16 cellular contexts compared by ENCODE assay signal in genomic region chr12:118065380-118065779, GRCh38. TPM values are rescaled to one million over a fixed set of nuclear protein-coding genes. Genes with fewer than 3 reads are reported as not detected.
DNase-seq lines count a peak whose midpoint lies in the region; ATAC-seq and TF ChIP-seq lines count a peak whose summit lies in the region.
"Had no signal": no experiment of that assay in that cellular context is flagged by ENCODE, and none has a peak within 500 bp of the region (broad histone marks: within the 10 kb centered on the region; RNA-seq: fewer than 3 reads in every experiment).

No MANE protein-coding gene starts in this region.

- H3K4me3 ChIP-seq in thoracic aorta: peak overlapping the region; percentile 40
- H3K4me3 ChIP-seq: mucosa of descending colon, ovary, PC-9 had no signal

- H3K27me3 Mint-ChIP-seq in activated T-cell treated with anti-CD3 and anti-CD28 coated beads, Interleukin-2, amount 50 U/mL, for 72 hours (ENCODE audit: low read depth): peaks cover 23% of the 10 kb centered on the region
- peaks cover 14% of the 10 kb centered on the region for H3K27me3 Mint-ChIP-seq in activated T-cell treated with anti-CD3 and anti-CD28 coated beads, Interleukin-2, amount 50 U/mL, for 4 hours (ENCODE audit: low read depth)
- H3K27me3 Mint-ChIP-seq in activated T-helper 17 cell treated with anti-CD3 and anti-CD28 coated beads, Interleukin-2, amount 50 U/mL, for 72 hours: no peaks in the 10 kb centered on the region

- peaks cover 37% of the 10 kb centered on the region for H3K4me1 Mint-ChIP-seq in activated T-cell treated with anti-CD3 and anti-CD28 coated beads, Interleukin-2, amount 50 U/mL, for 72 hours (ENCODE audit: low read depth)
- peaks cover 29% of the 10 kb centered on the region for H3K4me1 Mint-ChIP-seq in activated T-cell treated with anti-CD3 and anti-CD28 coated beads, Interleukin-2, amount 50 U/mL, for 4 hours (ENCODE audit: low read depth)
- H3K4me1 Mint-ChIP-seq in activated T-helper 17 cell treated with anti-CD3 and anti-CD28 coated beads, Interleukin-2, amount 50 U/mL, for 72 hours: peaks cover 13% of the 10 kb centered on the region

- H3K9me3 Mint-ChIP-seq in activated T-cell treated with anti-CD3 and anti-CD28 coated beads, Interleukin-2, amount 50 U/mL, for 72 hours: no peaks in the 10 kb centered on the region
- no peaks in the 10 kb centered on the region for H3K9me3 Mint-ChIP-seq in activated T-cell treated with anti-CD3 and anti-CD28 coated beads, Interleukin-2, amount 50 U/mL, for 4 hours
- no peaks in the 10 kb centered on the region for H3K9me3 Mint-ChIP-seq in activated T-helper 17 cell treated with anti-CD3 and anti-CD28 coated beads, Interleukin-2, amount 50 U/mL, for 72 hours
- H3K9me3 Mint-ChIP-seq: effector memory CD8-positive, alpha-beta T cell had no signal

- H3K4me1 ChIP-seq in thoracic aorta (ENCODE audit: control insufficient read depth in 1 of 2, low read depth in 2 of 2): peaks cover 17 to 25% of the 10 kb centered on the region in 2 donors

- H3K27ac ChIP-seq in thoracic aorta: peak overlapping the region in 1 of 2 donors; percentile 14
- H3K27ac ChIP-seq: ovary, PC-9 had no signal

- H3K4me3 Mint-ChIP-seq in activated T-cell treated with anti-CD3 and anti-CD28 coated beads, Interleukin-2, amount 50 U/mL, for 72 hours: peak overlapping the region; percentile 43 to 73
- no peak overlapping the region for H3K4me3 Mint-ChIP-seq in activated T-cell treated with anti-CD3 and anti-CD28 coated beads, Interleukin-2, amount 50 U/mL, for 4 hours
- H3K4me3 Mint-ChIP-seq in activated T-helper 17 cell treated with anti-CD3 and anti-CD28 coated beads, Interleukin-2, amount 50 U/mL, for 72 hours: peak overlapping the region; percentile 91

- no peak overlapping the region for H3K27ac Mint-ChIP-seq in activated T-cell treated with anti-CD3 and anti-CD28 coated beads, Interleukin-2, amount 50 U/mL, for 72 hours
- H3K27ac Mint-ChIP-seq in activated T-helper 17 cell treated with anti-CD3 and anti-CD28 coated beads, Interleukin-2, amount 50 U/mL, for 72 hours: no peak overlapping the region
- H3K27ac Mint-ChIP-seq: effector memory CD8-positive, alpha-beta T cell had no signal

- H3K36me3 Mint-ChIP-seq in activated T-cell treated with anti-CD3 and anti-CD28 coated beads, Interleukin-2, amount 50 U/mL, for 72 hours (ENCODE audit: insufficient read depth in 2 of 2): peaks cover 7 to 12% of the 10 kb centered on the region in 2 donors
- no peaks in the 10 kb centered on the region for H3K36me3 Mint-ChIP-seq in activated T-cell treated with anti-CD3 and anti-CD28 coated beads, Interleukin-2, amount 50 U/mL, for 4 hours (ENCODE audit: insufficient read depth)
- H3K36me3 Mint-ChIP-seq in activated T-helper 17 cell treated with anti-CD3 and anti-CD28 coated beads, Interleukin-2, amount 50 U/mL, for 72 hours (ENCODE audit: low read depth): peaks cover 21% of the 10 kb centered on the region

- no peak for ATAC-seq in activated T-cell treated with anti-CD3 and anti-CD28 coated beads, Interleukin-2, amount 50 U/mL, for 72 hours (replicated peaks in 1 of 2)
- no peak for ATAC-seq in activated T-cell treated with anti-CD3 and anti-CD28 coated beads, Interleukin-2, amount 50 U/mL, for 4 hours
- no peak for ATAC-seq in activated T-helper 17 cell treated with anti-CD3 and anti-CD28 coated beads, Interleukin-2, amount 50 U/mL, for 72 hours (replicated peaks)
- no peak for ATAC-seq in thoracic aorta (ENCODE audit: insufficient number of reproducible peaks, low FRiP score, low read depth)
- ATAC-seq: effector memory CD8-positive, alpha-beta T cell; mucosa of descending colon had no signal

- H3K27me3 ChIP-seq in thoracic aorta (replicated peaks; ENCODE audit: insufficient read depth): no peaks in the 10 kb centered on the region
- H3K27me3 ChIP-seq: ovary had no signal

- in situ Hi-C loops in KBM-7 (cut with MboI; ENCODE audit: low pct_unique_long_range_greater_than_20kb, low sequenced_read_pairs): no loop called here

- H3K9me3 ChIP-seq in thoracic aorta: no peaks in the 10 kb centered on the region
- H3K9me3 ChIP-seq: mucosa of descending colon, ovary had no signal

- TF ChIP-seq CTCF in thoracic aorta (IDR thresholded peaks at IDR 0.05): no peak

- no peak for DNase-seq in activated T-cell treated with anti-CD3 and anti-CD28 coated beads, Interleukin-2, amount 50 U/mL, for 72 hours
- no peak for DNase-seq in activated T-cell treated with anti-CD3 and anti-CD28 coated beads, Interleukin-2, amount 50 U/mL, for 4 hours
- DNase-seq in KBM-7 (peak; percentile 69), thoracic aorta (ENCODE audit: low spot score) (no peak), DMS 273 (lab: John Stamatoyannopoulos, UW; ENCODE audit: unreplicated experiment) (no peak), NCI-H345 (lab: John Stamatoyannopoulos, UW) (no peak)
- DNase-seq in stimulated activated naive CD4-positive, alpha-beta T cell treated with Interleukin-2 at 50 U/mL for 16 hours (lab: John Stamatoyannopoulos, UW): no peak
- DNase-seq: caudate nucleus; effector memory CD8-positive, alpha-beta T cell; mucosa of descending colon; NCI-H187 treated with DMSO at 0.1 percent for 48 hours; NCI-H510A treated with DMSO at 0.1 percent for 48 hours; ovary; PC-9; stimulated activated CD4-positive, alpha-beta T cell treated with anti-CD3 and anti-CD28 coated beads, Interleukin-2, amount 100 ng/mL, for 48 hours had no signal

- H3K36me3 ChIP-seq in thoracic aorta: no peaks in the 10 kb centered on the region
- H3K36me3 ChIP-seq: ovary had no signal

RNA-seq across cellular contexts. Expression of gene WSB2, which starts 4.4 kb away (rescaled TPM):
- 10 to 100 TPM; 41.6 to 69.7 TPM for total RNA-seq in activated T-cell treated with anti-CD3 and anti-CD28 coated beads, Interleukin-2, amount 50 U/mL, for 72 hours
- total RNA-seq in activated T-cell treated with anti-CD3 and anti-CD28 coated beads, Interleukin-2, amount 50 U/mL, for 4 hours: 10 to 100 TPM; 48.1 to 67.7 (median 52.0) TPM
- 10 to 100 TPM; 59.5 to 76.7 TPM for total RNA-seq in activated T-helper 17 cell treated with anti-CD3 and anti-CD28 coated beads, Interleukin-2, amount 50 U/mL, for 72 hours
- 10 to 100 TPM; 88.9 to 95.1 TPM for total RNA-seq in thoracic aorta

RNA-seq across cellular contexts. Expression of gene VSIG10, which starts 38.4 kb away (rescaled TPM):
- 1 to 10 TPM; 3.1 to 4.5 TPM for total RNA-seq in activated T-cell treated with anti-CD3 and anti-CD28 coated beads, Interleukin-2, amount 50 U/mL, for 72 hours
- total RNA-seq in activated T-cell treated with anti-CD3 and anti-CD28 coated beads, Interleukin-2, amount 50 U/mL, for 4 hours: 1 to 10 TPM; 3.6 to 4.3 (median 3.6) TPM
- 1 to 10 TPM; 5.9 to 9.6 TPM for total RNA-seq in activated T-helper 17 cell treated with anti-CD3 and anti-CD28 coated beads, Interleukin-2, amount 50 U/mL, for 72 hours
- total RNA-seq in thoracic aorta: 10 to 100 TPM; 13.0 to 21.9 TPM

RNA-seq across cellular contexts. Expression of gene RFC5, which starts 48.9 kb away (rescaled TPM):
- 10 to 100 TPM; 43.3 to 56.6 TPM for total RNA-seq in activated T-cell treated with anti-CD3 and anti-CD28 coated beads, Interleukin-2, amount 50 U/mL, for 72 hours
- total RNA-seq in activated T-cell treated with anti-CD3 and anti-CD28 coated beads, Interleukin-2, amount 50 U/mL, for 4 hours: 10 to 100 TPM; 51.5 to 64.2 (median 51.6) TPM
- total RNA-seq in activated T-helper 17 cell treated with anti-CD3 and anti-CD28 coated beads, Interleukin-2, amount 50 U/mL, for 72 hours: 10 to 100 TPM; 53.7 to 64.4 TPM
- 1 to 10 TPM; 5.4 to 6.9 TPM for total RNA-seq in thoracic aorta

Comparison
In these comparisons a context has a peak if more than half of its experiments do, and no peak if none do; other contexts are left out.
1. RNA of gene RFC5, which starts 48.9 kb away (total RNA-seq): 53.7 to 64.4 TPM in activated T-helper 17 cell treated with anti-CD3 and anti-CD28 coated beads, Interleukin-2, amount 50 U/mL, for 72 hours, 43.3 to 56.6 TPM in activated T-cell treated with anti-CD3 and anti-CD28 coated beads, Interleukin-2, amount 50 U/mL, for 72 hours and 51.5 to 64.2 TPM in activated T-cell treated with anti-CD3 and anti-CD28 coated beads, Interleukin-2, amount 50 U/mL, for 4 hours; 5.4 to 6.9 TPM in thoracic aorta; every median in the first group is over 4 times any median in the second.